ENCODE assay signal across 35 cellular contexts in genomic region chr5:92208265-92208664, GRCh38.
"Had no signal": no experiment of that assay in that cellular context is flagged by ENCODE, and none has a peak within 500 bp of the region (broad histone marks: within the 10 kb centered on the region; RNA-seq: fewer than 3 reads in every experiment).

No MANE protein-coding gene starts in this region.

- H3K27ac Mint-ChIP-seq: activated B cell treated with CpG ODN at 0.5 μM for 24 hours; activated CD4-positive, alpha-beta memory T cell treated with anti-CD3 and anti-CD28 coated beads for 36 hours; activated CD4-positive, alpha-beta T cell treated with anti-CD3 and anti-CD28 coated beads, Interleukin-2, amount 10 ng/mL, durations not matched to agents 24 days and 14 days; activated CD8-positive, alpha-beta T cell treated with anti-CD3 and anti-CD28 coated beads for 36 hours; activated naive CD4-positive, alpha-beta T cell treated with anti-CD3 and anti-CD28 coated beads for 36 hours; activated naive CD4-positive, alpha-beta T cell treated with anti-CD3 and anti-CD28 coated beads, Interleukin-2, amount 50 U/mL, for 72 hours; activated naive CD8-positive, alpha-beta T cell treated with anti-CD3 and anti-CD28 coated beads for 36 hours; activated T-cell treated with anti-CD3 and anti-CD28 coated beads, Interleukin-2, amount 50 U/mL, for 72 hours; activated T-helper 1 cell treated with anti-CD3 and anti-CD28 coated beads, Interleukin-12 subunit alpha, Interleukin-12 subunit beta, Interleukin-2, Interleukin-4 antibody, amounts not matched to agents 30 ng/mL and 10 ng/mL and 1 ng/mL, durations not matched to agents 14 hours and 24 hours and 36 hours; activated T-helper 17 cell treated with anti-CD3 and anti-CD28 coated beads, Interleukin-2, amount 50 U/mL, for 72 hours; T-helper 2 cell treated with Interferon-gamma antibody and Interleukin-4, amounts not matched to agents 5 μg/mL and 100 μg/mL, for 36 hours had no signal

- H3K27me3 ChIP-seq: adrenal gland, body of pancreas, brain microvascular endothelial cell, breast epithelium had no signal

- H3K36me3 ChIP-seq: adrenal gland, brain microvascular endothelial cell, breast epithelium had no signal

- H3K4me1 ChIP-seq: adrenal gland, body of pancreas, breast epithelium had no signal

- H3K4me3 ChIP-seq: adrenal gland, body of pancreas, breast epithelium had no signal

- FAIRE-seq: astrocyte, colon had no signal

- H3K27me3 Mint-ChIP-seq: activated B cell treated with CpG ODN at 0.5 μM for 24 hours; activated CD4-positive, alpha-beta memory T cell treated with anti-CD3 and anti-CD28 coated beads for 36 hours; activated CD4-positive, alpha-beta T cell treated with anti-CD3 and anti-CD28 coated beads, Interleukin-2, amount 10 ng/mL, durations not matched to agents 24 days and 14 days; activated CD8-positive, alpha-beta T cell treated with anti-CD3 and anti-CD28 coated beads for 36 hours; activated naive CD8-positive, alpha-beta T cell treated with anti-CD3 and anti-CD28 coated beads for 36 hours; activated T-helper 17 cell treated with anti-CD3 and anti-CD28 coated beads, Interleukin-2, amount 50 U/mL, for 72 hours had no signal

- H3K9me3 ChIP-seq: adrenal gland, body of pancreas had no signal

- H3K4me3 Mint-ChIP-seq: activated B cell treated with CpG ODN at 0.5 μM for 24 hours; activated CD4-positive, alpha-beta memory T cell treated with anti-CD3 and anti-CD28 coated beads for 36 hours; activated CD4-positive, alpha-beta T cell treated with anti-CD3 and anti-CD28 coated beads, Interleukin-2, amount 10 ng/mL, durations not matched to agents 24 days and 14 days; activated CD8-positive, alpha-beta T cell treated with anti-CD3 and anti-CD28 coated beads for 36 hours; activated naive CD4-positive, alpha-beta T cell treated with anti-CD3 and anti-CD28 coated beads for 36 hours; activated naive CD8-positive, alpha-beta T cell treated with anti-CD3 and anti-CD28 coated beads for 36 hours; activated T-cell treated with anti-CD3 and anti-CD28 coated beads, Interleukin-2, amount 50 U/mL, for 4 hours; activated T-cell treated with anti-CD3 and anti-CD28 coated beads, Interleukin-2, amount 50 U/mL, for 72 hours; activated T-helper 1 cell treated with anti-CD3 and anti-CD28 coated beads, Interleukin-12 subunit alpha, Interleukin-12 subunit beta, Interleukin-2, Interleukin-4 antibody, amounts not matched to agents 30 ng/mL and 10 ng/mL and 1 ng/mL, durations not matched to agents 14 hours and 24 hours and 36 hours; activated T-helper 17 cell treated with anti-CD3 and anti-CD28 coated beads, Interleukin-2, amount 50 U/mL, for 72 hours; T-helper 2 cell treated with Interferon-gamma antibody and Interleukin-4, amounts not matched to agents 5 μg/mL and 100 μg/mL, for 36 hours had no signal

- H3K36me3 Mint-ChIP-seq: activated CD4-positive, alpha-beta memory T cell treated with anti-CD3 and anti-CD28 coated beads for 36 hours; activated naive CD4-positive, alpha-beta T cell treated with anti-CD3 and anti-CD28 coated beads, Interleukin-2, amount 50 U/mL, for 72 hours; activated naive CD8-positive, alpha-beta T cell treated with anti-CD3 and anti-CD28 coated beads for 36 hours had no signal

- ATAC-seq: activated CD8-positive, alpha-beta T cell treated with anti-CD3 and anti-CD28 coated beads for 36 hours; activated naive CD4-positive, alpha-beta T cell treated with anti-CD3 and anti-CD28 coated beads, Interleukin-2, amount 50 U/mL, for 72 hours; activated T-cell treated with anti-CD3 and anti-CD28 coated beads, Interleukin-2, amount 50 U/mL, for 4 hours; activated T-cell treated with anti-CD3 and anti-CD28 coated beads, Interleukin-2, amount 50 U/mL, for 72 hours; activated T-helper 17 cell treated with anti-CD3 and anti-CD28 coated beads, Interleukin-2, amount 50 U/mL, for 72 hours; body of pancreas had no signal

- H3K27ac ChIP-seq: adrenal gland, body of pancreas, brain microvascular endothelial cell, breast epithelium, VCaP had no signal

- H3K4me1 Mint-ChIP-seq: activated B cell treated with CpG ODN at 0.5 μM for 24 hours; activated CD4-positive, alpha-beta T cell treated with anti-CD3 and anti-CD28 coated beads, Interleukin-2, amount 10 ng/mL, durations not matched to agents 24 days and 14 days; activated naive CD8-positive, alpha-beta T cell treated with anti-CD3 and anti-CD28 coated beads for 36 hours; activated T-helper 17 cell treated with anti-CD3 and anti-CD28 coated beads, Interleukin-2, amount 50 U/mL, for 72 hours had no signal

- DNase-seq: activated B cell treated with CpG ODN at 0.5 μM for 24 hours; activated CD4-positive, alpha-beta memory T cell treated with anti-CD3 and anti-CD28 coated beads for 36 hours; activated CD4-positive, alpha-beta T cell treated with anti-CD3 and anti-CD28 coated beads for 4 hours; activated CD4-positive, alpha-beta T cell treated with anti-CD3 and anti-CD28 coated beads, Interleukin-2, amount 10 ng/mL, durations not matched to agents 24 days and 14 days; activated CD4-positive, alpha-beta T cell treated with anti-CD3 and anti-CD28 coated beads, Interleukin-2, amount 50 U/mL, for 1 hour; activated CD4-positive, alpha-beta T cell treated with anti-CD3 and anti-CD28 coated beads, Interleukin-2, amount 50 U/mL, for 4 hours; activated CD4-positive, CD25-positive, alpha-beta regulatory T cell treated with anti-CD3 and anti-CD28 coated beads, Interleukin-2, amount 50 U/mL, for 72 hours; activated CD8-positive, alpha-beta memory T cell treated with anti-CD3 and anti-CD28 coated beads, Interleukin-2, amount 50 U/mL, for 4 hours; activated CD8-positive, alpha-beta T cell treated with anti-CD3 and anti-CD28 coated beads for 36 hours; activated effector memory CD4-positive, alpha-beta T cell treated with anti-CD3 and anti-CD28 coated beads, Interleukin-2, amount 50 U/mL, for 16 hours; activated gamma-delta T cell treated with Interleukin-2 at 50 U/mL for 16 hours; activated naive CD4-positive, alpha-beta T cell; activated naive CD4-positive, alpha-beta T cell treated with anti-CD3 and anti-CD28 coated beads for 36 hours; activated naive CD4-positive, alpha-beta T cell treated with anti-CD3 and anti-CD28 coated beads, Interleukin-2, amount 50 U/mL, for 16 hours; activated naive CD8-positive, alpha-beta T cell treated with anti-CD3 and anti-CD28 coated beads for 36 hours; activated T-cell treated with anti-CD3 and anti-CD28 coated beads for 4 hours; activated T-cell treated with anti-CD3 and anti-CD28 coated beads, Interleukin-2, amount 50 U/mL, for 1 hour; activated T-cell treated with anti-CD3 and anti-CD28 coated beads, Interleukin-2, amount 50 U/mL, for 4 hours; activated T-cell treated with anti-CD3 and anti-CD28 coated beads, Interleukin-2, amount 50 U/mL, for 72 hours; adrenal gland; amniotic stem cell; aorta; body of pancreas; brain microvascular endothelial cell; central memory CD4-positive, alpha-beta T cell; T-helper 2 cell; T-helper 9 cell had no signal
